ENCODE assay signal across 8 cellular contexts in genomic region chr5:144876990-144877389, GRCh38.
"Had no signal": no experiment of that assay in that cellular context is flagged by ENCODE, and none has a peak within 500 bp of the region (broad histone marks: within the 10 kb centered on the region; RNA-seq: fewer than 3 reads in every experiment).

No MANE protein-coding gene starts in this region.

- DNase-seq: Karpas-422, Kasumi-1, KBM-7, KG1 had no signal

- H3K9ac ChIP-seq: KMS-11 had no signal

- FAIRE-seq: HTR-8/SVneo had no signal

- H3K4me3 Mint-ChIP-seq: IgD-negative memory B cell had no signal

- H3K27me3 Mint-ChIP-seq: IgD-negative memory B cell had no signal

- H3K36me3 Mint-ChIP-seq: IgD-negative memory B cell had no signal

- H3K27ac Mint-ChIP-seq: IgD-negative memory B cell had no signal

- H3K4me1 Mint-ChIP-seq: IgD-negative memory B cell had no signal

- H3K4me2 ChIP-seq: KMS-11 had no signal

- H3K27ac ChIP-seq: HL-60, KMS-11 had no signal
